8 cellular contexts compared by ENCODE assay signal in genomic region chr3:172711457-172711800, GRCh38. TPM values are rescaled to one million over a fixed set of nuclear protein-coding genes. Genes with fewer than 3 reads are reported as not detected.
A peak's percentile ranks its signal among the peaks of the same experiment; 100 is the strongest.
DNase-seq lines count a peak whose midpoint lies in the region; ATAC-seq and TF ChIP-seq lines count a peak whose summit lies in the region.

No MANE protein-coding gene starts in this region.

- no peak overlapping the region for H3K27ac Mint-ChIP-seq in activated naive CD4-positive, alpha-beta T cell treated with anti-CD3 and anti-CD28 coated beads, Interleukin-2, amount 10 ng/mL, durations not matched to agents 7 days and 5 days
- H3K27ac Mint-ChIP-seq in MCF 10A (ENCODE audit: low read depth, unreplicated experiment) (peak overlapping the region; percentile 84), mesothelial cell of epicardium (no peak overlapping the region)

- TSS peak; percentile 92 for BruUV-seq in MCF 10A (replicated peaks; lab: Mats Ljungman, UMichigan)

- H3K36me3 Mint-ChIP-seq in activated naive CD4-positive, alpha-beta T cell treated with anti-CD3 and anti-CD28 coated beads, Interleukin-2, amount 10 ng/mL, durations not matched to agents 7 days and 5 days, result no peaks in the 10 kb centered on the region
- H3K36me3 Mint-ChIP-seq in MCF 10A (ENCODE audit: insufficient read depth, unreplicated experiment), result peaks cover 5% of the 10 kb centered on the region
- no peaks in the 10 kb centered on the region for H3K36me3 Mint-ChIP-seq in mesothelial cell of epicardium

- no peak for TF ChIP-seq CTCF in MCF 10A (IDR thresholded peaks at IDR 0.05; ENCODE audit: unreplicated experiment)
- TF ChIP-seq CTCF in mesothelial cell of epicardium (IDR thresholded peaks at IDR 0.05; ENCODE audit: unreplicated experiment), result peak; percentile 6

- peak overlapping the region; percentile 90 for H3K4me3 Mint-ChIP-seq in activated naive CD4-positive, alpha-beta T cell treated with anti-CD3 and anti-CD28 coated beads, Interleukin-2, amount 10 ng/mL, durations not matched to agents 7 days and 5 days
- peak overlapping the region; percentile 94 for H3K4me3 Mint-ChIP-seq in MCF 10A (ENCODE audit: unreplicated experiment)
- H3K4me3 Mint-ChIP-seq in mesothelial cell of epicardium, result peak overlapping the region; percentile 93

- POLR2A ChIA-PET in MCF 10A (lab: Yijun Ruan, JAX), result interaction anchor here (0.8 to 5.8 kb wide), 13 partner anchors 11 to 46 kb away, joined by 3 to 89 read pairs (median 10); partner anchors contain the start of gene ECT2

- H3K4me1 Mint-ChIP-seq in activated naive CD4-positive, alpha-beta T cell treated with anti-CD3 and anti-CD28 coated beads, Interleukin-2, amount 10 ng/mL, durations not matched to agents 7 days and 5 days, result peaks cover 16% of the 10 kb centered on the region
- peaks cover 8% of the 10 kb centered on the region for H3K4me1 Mint-ChIP-seq in MCF 10A (ENCODE audit: insufficient read depth, unreplicated experiment)
- peaks cover 17% of the 10 kb centered on the region for H3K4me1 Mint-ChIP-seq in mesothelial cell of epicardium

- intact Hi-C loops in MCF 10A (cut with micrococcal nuclease), result loop anchor here (1.0 kb wide), 3 partner anchors 31 to 39 kb away; partner anchors contain the start of gene ECT2

- CTCF ChIA-PET in activated naive CD4-positive, alpha-beta T cell treated with anti-CD3 and anti-CD28 coated beads, Interleukin-2, amount 10 ng/mL, durations not matched to agents 7 days and 5 days (lab: Charles Lee), result interaction anchor here (1.0 to 7.6 kb wide), 7 partner anchors 11 to 44 kb away, joined by 3 to 58 read pairs (median 5); no protein-coding TSS in a partner anchor
- CTCF ChIA-PET in MCF 10A (lab: Yijun Ruan, JAX), result interaction anchor here (0.7 to 10.5 kb wide), 23 partner anchors 9 to 717 kb away, joined by 3 to 212 read pairs (median 5); partner anchors contain the start of gene ECT2

- peaks cover 22% of the 10 kb centered on the region for H3K27me3 Mint-ChIP-seq in activated naive CD4-positive, alpha-beta T cell treated with anti-CD3 and anti-CD28 coated beads, Interleukin-2, amount 10 ng/mL, durations not matched to agents 7 days and 5 days
- no peaks in the 10 kb centered on the region for H3K27me3 Mint-ChIP-seq in MCF 10A (ENCODE audit: insufficient read depth, unreplicated experiment)
- peaks cover 4% of the 10 kb centered on the region for H3K27me3 Mint-ChIP-seq in mesothelial cell of epicardium (ENCODE audit: low read depth)

- no peak for DNase-seq in activated naive CD4-positive, alpha-beta T cell treated with anti-CD3 and anti-CD28 coated beads, Interleukin-2, amount 10 ng/mL, durations not matched to agents 7 days and 5 days
- no peak for DNase-seq in activated naive CD4-positive, alpha-beta T cell treated with anti-CD3 and anti-CD28 coated beads, Interleukin-2, amount 50 U/mL, for 16 hours
- DNase-seq in NCI-H146 treated with DMSO at 0.1 percent for 48 hours (lab: John Stamatoyannopoulos, UW; ENCODE audit: unreplicated experiment), result peak; percentile 83
- no peak for DNase-seq in MCF 10A (ENCODE audit: unreplicated experiment)
- DNase-seq in mesothelial cell of epicardium (ENCODE audit: low spot score in 2 of 2, unreplicated experiment in 2 of 2), result no peak
- DNase-seq in activated CD4-positive, CD25-positive, alpha-beta regulatory T cell (lab: John Stamatoyannopoulos, UW), result no peak
- no peak for DNase-seq in NCI-H2171 treated with DMSO at 0.1 percent for 48 hours (lab: John Stamatoyannopoulos, UW)

- no peaks in the 10 kb centered on the region for H3K9me3 Mint-ChIP-seq in activated naive CD4-positive, alpha-beta T cell treated with anti-CD3 and anti-CD28 coated beads, Interleukin-2, amount 10 ng/mL, durations not matched to agents 7 days and 5 days
- H3K9me3 Mint-ChIP-seq in MCF 10A (ENCODE audit: unreplicated experiment) (no peaks in the 10 kb centered on the region), mesothelial cell of epicardium (no peaks in the 10 kb centered on the region)

- no peak for ATAC-seq in HG03460 (IDR thresholded peaks at IDR 0.05; ENCODE audit: unreplicated experiment)

RNA-seq across cellular contexts. Expression of gene NCEH1, which starts 0.6 kb away (rescaled TPM):
- total RNA-seq in MCF 10A (2022) (27.8 and 28.8 TPM in 2 replicates), mesothelial cell of epicardium (1.6 to 1.8 TPM (median 1.8 TPM) in 3 replicates)

RNA-seq across cellular contexts. Expression of gene ECT2, which starts 39.1 kb away (rescaled TPM):
- total RNA-seq in MCF 10A (2022), result 54.8 and 63.9 TPM in 2 replicates
- 20.9 to 22.6 TPM (median 21.9 TPM) in 3 replicates for total RNA-seq in mesothelial cell of epicardium

Comparison
In these comparisons a context has a peak if more than half of its experiments do, and no peak if none do; other contexts are left out.
1. RNA of gene NCEH1, which starts 0.6 kb away (total RNA-seq): 27.8 to 28.8 TPM in MCF 10A; 1.6 to 1.8 TPM in mesothelial cell of epicardium; every median in the first group is over 10 times any median in the second.
2. Peak in every context shown above with its lines, with median percentiles within 50 percentile points of each other: H3K4me3 Mint-ChIP-seq.